In the genomic region with DNA sequence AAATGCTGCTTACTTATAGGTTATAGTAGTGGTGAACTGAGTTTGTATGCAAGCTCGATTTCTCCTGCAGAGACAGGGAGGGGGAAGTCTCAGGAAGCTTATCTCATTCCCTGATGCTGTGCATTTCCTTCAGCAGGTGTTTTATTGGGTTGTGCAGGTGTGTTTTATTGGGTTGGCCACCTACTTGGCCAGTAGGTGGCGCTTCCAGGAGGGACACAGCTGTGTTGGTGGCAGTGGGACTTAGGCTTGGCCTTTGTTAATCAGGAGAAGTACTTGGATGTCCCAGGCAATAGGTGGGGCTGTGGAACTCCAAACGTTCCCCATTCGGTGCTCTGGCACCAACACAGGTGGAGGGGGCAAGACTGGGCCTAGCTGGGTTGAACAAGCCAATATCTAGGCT, we compare ENCODE assay signal across 1 cellular context.
TF ChIP-seq lines count a peak whose summit lies in the region.

No MANE protein-coding gene starts in this region.

TF ChIP-seq in IMR-90, 13 proteins besides CTCF, POLR2A, EP300 and RAD21:
- TF ChIP-seq RFX5 (IDR thresholded peaks at IDR 0.05; ENCODE audit: low read depth, low read length), result no peak
- TF ChIP-seq MAZ (IDR thresholded peaks at IDR 0.05; ENCODE audit: borderline replicate concordance, low read depth, low read length), result no peak
- no peak for TF ChIP-seq BHLHE40 (IDR thresholded peaks at IDR 0.05; ENCODE audit: low read depth, low read length)
- no peak for TF ChIP-seq CEBPB (IDR thresholded peaks at IDR 0.05; ENCODE audit: low read depth, low read length)
- no peak for TF ChIP-seq MXI1 (IDR thresholded peaks at IDR 0.05; ENCODE audit: borderline replicate concordance, low read depth, low read length)
- no peak for TF ChIP-seq SMC3 (IDR thresholded peaks at IDR 0.05; ENCODE audit: low read depth, low read length)
